ENCODE assay signal across 8 cellular contexts in the genomic region with DNA sequence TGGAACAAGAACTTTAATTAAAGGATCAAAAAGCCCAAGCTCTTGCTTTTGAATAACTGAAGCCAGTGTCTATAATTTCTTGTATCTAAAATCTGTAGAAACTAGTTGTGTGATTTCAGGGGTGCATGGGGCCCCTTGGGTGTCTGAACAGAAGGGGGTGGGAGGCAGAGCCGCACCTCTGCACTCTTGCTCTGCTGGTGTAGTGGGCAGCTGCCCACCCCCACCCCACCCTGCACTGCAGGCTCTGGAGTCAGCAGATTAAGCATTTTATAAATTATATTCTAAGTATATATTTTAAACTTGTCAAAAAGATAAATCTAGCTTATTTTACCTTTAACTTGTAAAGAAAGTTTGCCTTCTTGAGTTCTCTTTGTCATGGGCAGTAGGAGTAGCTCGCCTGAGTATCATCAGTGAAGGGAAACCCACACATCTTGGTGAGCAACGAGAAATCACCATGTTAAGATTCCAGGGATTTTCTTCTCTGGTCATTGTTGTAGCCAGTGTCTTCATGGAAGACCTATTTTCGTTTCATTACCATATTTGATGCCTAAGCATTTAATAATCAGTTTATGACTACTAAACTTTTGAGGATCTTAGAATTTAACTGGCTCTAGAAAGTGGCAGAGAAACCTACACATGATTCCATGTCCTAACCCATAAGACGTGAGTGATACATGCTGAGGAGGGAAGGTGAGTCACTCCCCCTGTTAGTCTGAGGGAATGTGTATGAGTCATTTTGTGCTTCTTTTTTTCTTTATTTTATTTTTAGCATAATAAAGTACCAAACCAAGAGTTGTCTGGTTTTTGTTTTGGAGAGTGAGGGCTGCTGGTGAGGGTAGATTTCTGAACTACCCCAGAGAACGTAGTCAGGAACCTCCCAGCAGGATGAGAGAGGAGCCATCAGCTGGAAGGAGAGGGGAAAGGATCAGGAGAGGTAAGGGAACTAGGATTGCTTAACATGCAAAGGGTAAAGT. TPM values are rescaled to one million over a fixed set of nuclear protein-coding genes. Genes with fewer than 3 reads are reported as not detected.
A peak's percentile ranks its signal among the peaks of the same experiment; 100 is the strongest.
DNase-seq lines count a peak whose midpoint lies in the region; ATAC-seq, FAIRE-seq and TF ChIP-seq lines count a peak whose summit lies in the region.

No MANE protein-coding gene starts in this region.

- POLR2A ChIA-PET in A549 (lab: Yijun Ruan, JAX): no interaction called here

- TF ChIP-seq CTCF in A549 (IDR thresholded peaks at IDR 0.05): no peak
- no peak for TF ChIP-seq CTCF in foreskin keratinocyte (conservative IDR thresholded peaks at IDR 0.05)

- DNase-seq in A549 (ENCODE audit: low read depth in 1 of 2, low spot score in 1 of 2): peak; percentile 50 to 60
- DNase-seq in foreskin keratinocyte: peak; percentile 81 to 92
- no peak for DNase-seq in G401 (ENCODE audit: low spot score)
- no peak for DNase-seq in SKM-1 (lab: John Stamatoyannopoulos, UW; ENCODE audit: unreplicated experiment)
- no peak for DNase-seq in NCI-H146 (lab: John Stamatoyannopoulos, UW)

- TF ChIP-seq POLR2A in A549 (IDR thresholded peaks at IDR 0.05; ENCODE audit: low read length): no peak

- in situ Hi-C loops in G401 (cut with HindIII; ENCODE audit: low sequenced_read_pairs): no loop called here

- peak overlapping the region; percentile 72 for H3K4me2 ChIP-seq in A549

- H3K4me3 Mint-ChIP-seq in T-helper 1 cell treated with Interleukin-12 subunit alpha and Interleukin-12 subunit beta and Interleukin-4 antibody, amounts not matched to agents 30 μg/mL and 1 μg/mL, for 36 hours: peak overlapping the region; percentile 57

- H3K4me1 Mint-ChIP-seq in T-helper 1 cell treated with Interleukin-12 subunit alpha and Interleukin-12 subunit beta and Interleukin-4 antibody, amounts not matched to agents 30 μg/mL and 1 μg/mL, for 36 hours (ENCODE audit: low read depth): peaks cover 29% of the 10 kb centered on the region

- peaks cover 32% of the 10 kb centered on the region for H3K4me1 ChIP-seq in A549
- H3K4me1 ChIP-seq in foreskin keratinocyte: peaks cover 24% of the 10 kb centered on the region

- peaks cover 1% of the 10 kb centered on the region for H3K36me3 Mint-ChIP-seq in T-helper 1 cell treated with Interleukin-12 subunit alpha and Interleukin-12 subunit beta and Interleukin-4 antibody, amounts not matched to agents 30 μg/mL and 1 μg/mL, for 36 hours (ENCODE audit: low read depth)

- H3K4me3 ChIP-seq in A549: no peak overlapping the region

- 15% methylated on average over 6 of the region's 6 CpGs for WGBS in A549 (ENCODE audit: missing lambda C conversion rate)

- no peaks in the 10 kb centered on the region for H3K9me3 Mint-ChIP-seq in T-helper 1 cell treated with Interleukin-12 subunit alpha and Interleukin-12 subunit beta and Interleukin-4 antibody, amounts not matched to agents 30 μg/mL and 1 μg/mL, for 36 hours

- CTCF ChIA-PET in A549 (lab: Yijun Ruan, JAX): interaction anchor here (0.5 to 1.1 kb wide), 2 partner anchors 57 to 297 kb away, joined by 3 to 5 read pairs; no protein-coding TSS in a partner anchor

- TF ChIP-seq RAD21 in A549 (conservative IDR thresholded peaks at IDR 0.05 in 1 of 2, IDR thresholded peaks at IDR 0.05 in 1 of 2): no peak

- H3K27me3 Mint-ChIP-seq in T-helper 1 cell treated with Interleukin-12 subunit alpha and Interleukin-12 subunit beta and Interleukin-4 antibody, amounts not matched to agents 30 μg/mL and 1 μg/mL, for 36 hours (ENCODE audit: low read depth): peaks cover 4% of the 10 kb centered on the region

- H3K9me3 ChIP-seq in A549: no peaks in the 10 kb centered on the region

- no peak for TF ChIP-seq EP300 in A549 (IDR thresholded peaks at IDR 0.05)

- H3K27ac Mint-ChIP-seq in T-helper 1 cell treated with Interleukin-12 subunit alpha and Interleukin-12 subunit beta and Interleukin-4 antibody, amounts not matched to agents 30 μg/mL and 1 μg/mL, for 36 hours: peak overlapping the region; percentile 71

- no peak for FAIRE-seq in A549 (lab: Jason Lieb, UNC)

- ATAC-seq in A549 (peak; percentile 92 to 93), GM18519 (IDR thresholded peaks at IDR 0.05; ENCODE audit: low FRiP score, unreplicated experiment) (peak; percentile 53), HG03108 (IDR thresholded peaks at IDR 0.05; ENCODE audit: unreplicated experiment) (peak; percentile 69), foreskin keratinocyte (peak; percentile 93)

- H3K27ac ChIP-seq in A549 (peak overlapping the region; percentile 64 to 82), foreskin keratinocyte (peak overlapping the region; percentile 75)

- H3K27me3 ChIP-seq in foreskin keratinocyte: no peaks in the 10 kb centered on the region

TF ChIP-seq in A549, 52 proteins besides CTCF, POLR2A, EP300 and RAD21 (continues in another document):
- no peak for TF ChIP-seq TP53 (CRISPR knock-in tag; IDR thresholded peaks at IDR 0.05)
- no peak for TF ChIP-seq FOXS1 (CRISPR knock-in tag; IDR thresholded peaks at IDR 0.05)
- TF ChIP-seq ZFP36 (IDR thresholded peaks at IDR 0.05; ENCODE audit: borderline replicate concordance, partially characterized antibody): no peak
- no peak for TF ChIP-seq ZC3H11A (IDR thresholded peaks at IDR 0.05)
- TF ChIP-seq HOXB5 (CRISPR knock-in tag; IDR thresholded peaks at IDR 0.05): no peak
- no peak for TF ChIP-seq TFCP2L1 (CRISPR knock-in tag; IDR thresholded peaks at IDR 0.05)
- TF ChIP-seq BCL3 (IDR thresholded peaks at IDR 0.05): no peak
- peak; percentile 37 for TF ChIP-seq MAFK (IDR thresholded peaks at IDR 0.05; ENCODE audit: partially characterized antibody)
- no peak for TF ChIP-seq RFX5 (IDR thresholded peaks at IDR 0.05)
- TF ChIP-seq JUNB (IDR thresholded peaks at IDR 0.05): peak; percentile 75
- TF ChIP-seq CEBPB (IDR thresholded peaks at IDR 0.05): 0 out of 4 replicates have a peak, but pooled peaks have one; percentile 31 to 40
- no peak for TF ChIP-seq GATA3 (IDR thresholded peaks at IDR 0.05; ENCODE audit: borderline replicate concordance)
- no peak for TF ChIP-seq MAZ (IDR thresholded peaks at IDR 0.05; ENCODE audit: borderline replicate concordance, low read depth, low read length)
- no peak for TF ChIP-seq RARB (CRISPR knock-in tag; IDR thresholded peaks at IDR 0.05)
- no peak for TF ChIP-seq REST (IDR thresholded peaks at IDR 0.05)
- no peak for TF ChIP-seq NPAS2 (CRISPR knock-in tag; IDR thresholded peaks at IDR 0.05; ENCODE audit: borderline replicate concordance)
- 0 out of 5 replicates have a peak, but pooled peaks of 1 of the 2 experiments have one; percentile 22 for TF ChIP-seq JUN (IDR thresholded peaks at IDR 0.05)
- no peak for TF ChIP-seq CHD4 (IDR thresholded peaks at IDR 0.05; ENCODE audit: borderline replicate concordance)
- TF ChIP-seq ZSCAN20 (CRISPR knock-in tag; IDR thresholded peaks at IDR 0.05): no peak

RNA-seq across cellular contexts. Expression of gene UBE2L5, which starts 7.7 kb away (rescaled TPM):
- polyA plus RNA-seq in A549 (2011; rRNA removed): 0.48 TPM in 1 of 2 replicates, not detected in the other
- not detected in 2 replicates for polyA plus RNA-seq in A549 (2012; cell fraction: cytosol; rRNA removed)
- polyA plus RNA-seq in A549 (2012; cell fraction: nucleus; rRNA removed): not detected in 2 replicates
- 0.31 to 0.53 TPM (median 0.33 TPM) in 3 replicates for polyA plus RNA-seq in A549 (2017; fragmentation: RNase III; extraction: RNeasy Plus Mini Kit Qiagen cat#74134 plus additional on column Dnase treatment)
- polyA minus RNA-seq in A549 (2011; rRNA and poly(A)+ RNA removed): 0.12 TPM in 1 of 2 replicates, not detected in the other
- not detected in 2 replicates for total RNA-seq in foreskin keratinocyte
- polyA plus RNA-seq in foreskin keratinocyte: not detected in 2 replicates
- not detected in 2 replicates for total RNA-seq in G401 (2014; rRNA removed; shearing (Covaris generic))

RNA-seq across cellular contexts. Expression of gene HMGB1, which starts 35.7 kb away (rescaled TPM):
- polyA plus RNA-seq in A549 (2011; rRNA removed) (295 and 353 TPM in 2 replicates), A549 (2017; fragmentation: RNase III; extraction: RNeasy Plus Mini Kit Qiagen cat#74134 plus additional on column Dnase treatment) (613 to 689 TPM (median 641 TPM) in 3 replicates), foreskin keratinocyte (415 and 516 TPM in 2 replicates)
- polyA plus RNA-seq in A549 (2012; cell fraction: cytosol; rRNA removed): 149 and 172 TPM in 2 replicates
- 53.3 and 78.4 TPM in 2 replicates for polyA plus RNA-seq in A549 (2012; cell fraction: nucleus; rRNA removed)
- polyA minus RNA-seq in A549 (2011; rRNA and poly(A)+ RNA removed): 41.7 and 44.2 TPM in 2 replicates
- total RNA-seq in foreskin keratinocyte: 501 and 571 TPM in 2 replicates
- total RNA-seq in G401 (2014; rRNA removed; shearing (Covaris generic)): 652 and 894 TPM in 2 replicates

Comparison
In these comparisons a context has a peak if more than half of its experiments do, and no peak if none do; other contexts are left out.
1. DNase-seq: peak in A549 (2 of 2) and foreskin keratinocyte (2 of 2); none in G401 (single experiment), SKM-1 (single experiment) and NCI-H146 (single experiment).
2. Peak in every context shown above with its lines, with median percentiles within 50 percentile points of each other: ATAC-seq.